In the genomic region with DNA sequence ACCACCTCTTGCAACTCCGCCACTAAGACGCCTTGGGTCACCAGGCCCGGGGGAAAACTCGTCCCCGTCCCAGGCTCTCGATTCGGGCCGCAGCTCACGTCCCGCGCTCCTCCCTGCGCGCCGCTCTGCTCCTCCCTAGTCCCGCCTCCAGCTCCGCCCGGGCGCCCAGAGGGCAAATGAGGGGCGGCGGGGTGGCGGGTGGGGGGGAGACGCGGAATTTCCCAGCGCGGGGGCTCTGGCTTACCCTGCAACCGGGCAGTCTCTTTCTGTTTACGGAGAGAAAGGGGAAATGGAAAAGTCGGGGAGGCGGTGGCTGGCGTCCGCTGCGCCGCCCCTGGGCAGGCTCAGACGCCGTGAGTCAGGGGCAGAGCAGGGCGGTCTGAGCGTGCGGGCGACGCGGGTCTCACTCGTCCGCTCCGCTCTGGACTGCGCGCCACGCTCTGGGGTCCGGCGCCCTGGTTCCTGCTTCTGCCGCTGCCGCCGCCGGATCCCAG, we compare ENCODE assay signal across 8 cellular contexts. TPM values are rescaled to one million over a fixed set of nuclear protein-coding genes. Genes with fewer than 3 reads are reported as not detected.
DNase-seq lines count a peak whose midpoint lies in the region; ATAC-seq lines count a peak whose summit lies in the region.

A gene (plus strand): TSS at position 406 of the 494 bp plus-strand sequence. CDS start 4,755 bp downstream, outside the sequence.

- peak within 1 kb of the TSS; percentile 97 for H3K27ac ChIP-seq in mesendoderm (ENCODE audit: low read depth, low read length)

- no peaks in the 10 kb centered on the region for H3K36me3 ChIP-seq in mesendoderm (ENCODE audit: control insufficient read depth, insufficient read depth, low read length)

- WGBS in mesendoderm (ENCODE audit: extremely low coverage, insufficient coverage, low lambda C conversion rate), result no CpG with 5 or more reads among the region's 53 CpGs

- H2BK5ac ChIP-seq in mesendoderm (ENCODE audit: low read length), result peak within 1 kb of the TSS; percentile 13

- peak within 1 kb of the TSS; percentile 63 for H2BK120ac ChIP-seq in mesendoderm (ENCODE audit: low read depth, low read length)

- H3K4me1 Mint-ChIP-seq in effector memory CD8-positive, alpha-beta T cell (ENCODE audit: low read depth in 2 of 2), result peaks cover 38 to 39% of the 10 kb centered on the region in 2 donors

- peak within 1 kb of the TSS; percentile 92 for H3K4ac ChIP-seq in mesendoderm (ENCODE audit: low read depth, low read length)

- H3K9ac ChIP-seq in mesendoderm (ENCODE audit: low read length), result peak within 1 kb of the TSS; percentile 81

- H3K27ac Mint-ChIP-seq in effector memory CD8-positive, alpha-beta T cell, result peak within 1 kb of the TSS; percentile 90 to 95

- peaks cover 3% of the 10 kb centered on the region for H3K4me1 ChIP-seq in mesendoderm (ENCODE audit: control insufficient read depth, low read depth, low read length)

- H3K36me3 Mint-ChIP-seq in effector memory CD8-positive, alpha-beta T cell (ENCODE audit: insufficient read depth), result peaks cover 64% of the 10 kb centered on the region

- DNase-seq in AML-193 (lab: John Stamatoyannopoulos, UW) (peak; percentile 92 to 94), NOMO-1 (lab: John Stamatoyannopoulos, UW; ENCODE audit: unreplicated experiment in 2 of 2) (peak; percentile 95 to 97), mesendoderm (peak; percentile 97)
- peak; percentile 61 to 85 (median 69) for DNase-seq in activated CD8-positive, alpha-beta memory T cell treated with anti-CD3 and anti-CD28 coated beads for 48 hours (ENCODE audit: low read depth in 2 of 3, low spot score in 2 of 3)
- DNase-seq in effector memory CD8-positive, alpha-beta T cell, result peak; percentile 84 to 85 (median 84)
- DNase-seq in stimulated activated CD8-positive, alpha-beta memory T cell treated with anti-CD3 and anti-CD28 coated beads, Interleukin-15, amount 100 ng/mL, for 1 hour (ENCODE audit: low read depth), result peak; percentile 62

- ATAC-seq in GM18907 (IDR thresholded peaks at IDR 0.05; ENCODE audit: unreplicated experiment), result peak; percentile 69
- ATAC-seq in HG03135 (IDR thresholded peaks at IDR 0.05; ENCODE audit: unreplicated experiment), result peak; percentile 60
- peak; percentile 74 for ATAC-seq in effector memory CD8-positive, alpha-beta T cell (replicated peaks)

- peak within 1 kb of the TSS; percentile 91 for H3K18ac ChIP-seq in mesendoderm (ENCODE audit: low read length)

- peak within 1 kb of the TSS; percentile 90 for H3K56ac ChIP-seq in mesendoderm (ENCODE audit: low read length)

- peak within 1 kb of the TSS; percentile 90 to 95 for H3K4me3 Mint-ChIP-seq in effector memory CD8-positive, alpha-beta T cell

- peak within 1 kb of the TSS; percentile 69 for H3K23ac ChIP-seq in mesendoderm (ENCODE audit: low read length)

- H3K9me3 Mint-ChIP-seq in effector memory CD8-positive, alpha-beta T cell, result no peaks in the 10 kb centered on the region

- H3K4me3 ChIP-seq in mesendoderm (ENCODE audit: low read length), result peak within 1 kb of the TSS; percentile 61

- H3K79me1 ChIP-seq in mesendoderm (ENCODE audit: low read length), result peaks cover 4% of the 10 kb centered on the region

- H3K27me3 Mint-ChIP-seq in effector memory CD8-positive, alpha-beta T cell, result no peaks in the 10 kb centered on the region

- no peak within 1 kb of the TSS for H2AK5ac ChIP-seq in mesendoderm (ENCODE audit: low read length)

- H4K8ac ChIP-seq in mesendoderm (ENCODE audit: low read depth, low read length), result peak within 1 kb of the TSS; percentile 28

- H2BK15ac ChIP-seq in mesendoderm (replicated peaks; ENCODE audit: low read depth), result peak within 1 kb of the TSS; percentile 4

- H3K79me2 ChIP-seq in mesendoderm (ENCODE audit: control insufficient read depth, insufficient read depth, low read length), result peaks cover 5% of the 10 kb centered on the region

- H3K27me3 ChIP-seq in mesendoderm (ENCODE audit: insufficient read depth, low read length, poor library complexity), result no peaks in the 10 kb centered on the region

- H3K4me2 ChIP-seq in mesendoderm (ENCODE audit: low read length), result peak within 1 kb of the TSS; percentile 97

- no peak within 1 kb of the TSS for H4K5ac ChIP-seq in mesendoderm (ENCODE audit: low read length)

RNA-seq across cellular contexts. Expression of the gene that starts here (rescaled TPM):
- polyA plus RNA-seq in mesendoderm (2013, experiment 1 of 2), result 6.5 TPM
- 6.2 TPM for polyA plus RNA-seq in mesendoderm (2013, experiment 2 of 2)

Comparison
In these comparisons a context has a peak if more than half of its experiments do, and no peak if none do; other contexts are left out.
1. Peak in every context shown above with its lines: DNase-seq, ATAC-seq, H3K4me3 ChIP-seq and H3K27ac ChIP-seq.